Comparison of ENCODE assay signal across 8 cellular contexts in genomic region chr18:48949606-48950535, GRCh38. TPM values are rescaled to one million over a fixed set of nuclear protein-coding genes. Genes with fewer than 3 reads are reported as not detected.
DNase-seq lines count a peak whose midpoint lies in the region; ATAC-seq, FAIRE-seq and TF ChIP-seq lines count a peak whose summit lies in the region.

No MANE protein-coding gene starts in this region.

- H3K4me1 ChIP-seq in SK-N-SH (ENCODE audit: control insufficient read depth in 1 of 2, insufficient read depth in 2 of 2, low read depth in 1 of 2, low read length in 1 of 2), result peaks cover 18 to 24% of the 10 kb centered on the region in 2 experiments
- peaks cover 84% of the 10 kb centered on the region for H3K4me1 ChIP-seq in left ventricle myocardium inferior

- peaks cover 52% of the 10 kb centered on the region for H3K27me3 Mint-ChIP-seq in activated naive CD4-positive, alpha-beta T cell treated with anti-CD3 and anti-CD28 coated beads, Interleukin-2, amount 10 ng/mL, durations not matched to agents 7 days and 5 days

- ATAC-seq in SK-N-SH treated with all-trans-retinoic acid at 6 μM for 48 hours, result no peak

- TF ChIP-seq CTCF in SK-N-SH (IDR thresholded peaks at IDR 0.05) (no peak), left ventricle myocardium inferior (IDR thresholded peaks at IDR 0.05; ENCODE audit: borderline replicate concordance) (peak; percentile 49)

- H3K9ac ChIP-seq in SK-N-SH, result peak overlapping the region; percentile 91

- POLR2A ChIA-PET in SK-N-SH (lab: Yijun Ruan, JAX), result no interaction called here

- no peak for FAIRE-seq in HTR-8/SVneo (lab: Jason Lieb, UNC)

- H3K9me3 ChIP-seq in SK-N-SH (no peaks in the 10 kb centered on the region), left ventricle myocardium inferior (replicated peaks) (no peaks in the 10 kb centered on the region)

- no peak for TF ChIP-seq EP300 in SK-N-SH (IDR thresholded peaks at IDR 0.05; ENCODE audit: borderline replicate concordance in 1 of 2, low read depth in 1 of 2, low read length in 1 of 2)

- H3K36me3 Mint-ChIP-seq in activated naive CD4-positive, alpha-beta T cell treated with anti-CD3 and anti-CD28 coated beads, Interleukin-2, amount 10 ng/mL, durations not matched to agents 7 days and 5 days, result peaks cover 44% of the 10 kb centered on the region

- no peak overlapping the region for H2AFZ ChIP-seq in SK-N-SH (ENCODE audit: low read depth)

- H3K4me3 Mint-ChIP-seq in activated naive CD4-positive, alpha-beta T cell treated with anti-CD3 and anti-CD28 coated beads, Interleukin-2, amount 10 ng/mL, durations not matched to agents 7 days and 5 days, result peak overlapping the region; percentile 92

- peaks cover 68% of the 10 kb centered on the region for H3F3A ChIP-seq in SK-N-SH (replicated peaks; ENCODE audit: insufficient read depth)

- 0% methylated on average over 8 of the region's 79 CpGs for WGBS in SK-N-SH (ENCODE audit: low lambda C conversion rate)

- peak overlapping the region; percentile 91 for H3K4me2 ChIP-seq in SK-N-SH

- H3K4me3 ChIP-seq in SK-N-SH (ENCODE audit: low read depth in 2 of 2, low read length in 1 of 2) (peak overlapping the region; percentile 92 to 98), left ventricle myocardium inferior (peak overlapping the region; percentile 94)

- H3K4me1 Mint-ChIP-seq in activated naive CD4-positive, alpha-beta T cell treated with anti-CD3 and anti-CD28 coated beads, Interleukin-2, amount 10 ng/mL, durations not matched to agents 7 days and 5 days, result peaks cover 46% of the 10 kb centered on the region

- TF ChIP-seq RAD21 in SK-N-SH (IDR thresholded peaks at IDR 0.05; ENCODE audit: low read length), result no peak; the same call in 1 of the 2 replicates

- peak; percentile 71 for DNase-seq in SK-N-SH
- peak; percentile 61 for DNase-seq in NCI-H146 treated with DMSO at 0.1 percent for 48 hours (lab: John Stamatoyannopoulos, UW; ENCODE audit: unreplicated experiment)
- peak; percentile 53 for DNase-seq in activated naive CD4-positive, alpha-beta T cell treated with anti-CD3 and anti-CD28 coated beads, Interleukin-2, amount 10 ng/mL, durations not matched to agents 7 days and 5 days
- no peak for DNase-seq in left ventricle myocardium inferior
- DNase-seq in retina, result peak; percentile 83
- no peak for DNase-seq in HTR-8/SVneo (ENCODE audit: insufficient read length, low spot score)
- no peak for DNase-seq in NCI-H1694 (lab: John Stamatoyannopoulos, UW)

- H4K20me1 ChIP-seq in SK-N-SH (ENCODE audit: insufficient read depth), result peaks cover 62% of the 10 kb centered on the region

- peak overlapping the region; percentile 81 for H3K27ac Mint-ChIP-seq in activated naive CD4-positive, alpha-beta T cell treated with anti-CD3 and anti-CD28 coated beads, Interleukin-2, amount 10 ng/mL, durations not matched to agents 7 days and 5 days

- no peaks in the 10 kb centered on the region for H3K27me3 ChIP-seq in SK-N-SH (ENCODE audit: insufficient read depth)
- H3K27me3 ChIP-seq in left ventricle myocardium inferior (ENCODE audit: low read depth), result no peaks in the 10 kb centered on the region

- no peaks in the 10 kb centered on the region for H3K9me2 ChIP-seq in SK-N-SH

- no peaks in the 10 kb centered on the region for H3K9me3 Mint-ChIP-seq in activated naive CD4-positive, alpha-beta T cell treated with anti-CD3 and anti-CD28 coated beads, Interleukin-2, amount 10 ng/mL, durations not matched to agents 7 days and 5 days

- H3K36me3 ChIP-seq in SK-N-SH (replicated peaks in 1 of 2; ENCODE audit: control insufficient read depth in 1 of 2, insufficient read depth in 2 of 2, low read length in 1 of 2) (peaks cover 19 to 49% of the 10 kb centered on the region in 2 experiments), left ventricle myocardium inferior (no peaks in the 10 kb centered on the region)

- H3K27ac ChIP-seq in SK-N-SH (ENCODE audit: low read depth in 2 of 2, low read length in 1 of 2), result peak overlapping the region; percentile 84 to 96
- peak overlapping the region; percentile 100 for H3K27ac ChIP-seq in left ventricle myocardium inferior (replicated peaks)

- peaks cover 85% of the 10 kb centered on the region for H3K79me2 ChIP-seq in SK-N-SH (ENCODE audit: insufficient read depth)

- intact Hi-C loops in left ventricle myocardium inferior (cut with micrococcal nuclease), result loop anchor here (10.0 kb wide), 1 partner anchor 165 kb away; no protein-coding TSS in a partner anchor

- CTCF ChIA-PET in SK-N-SH (lab: Yijun Ruan, JAX), result interaction anchor here (0.7 to 4.4 kb wide), 8 partner anchors 20 to 290 kb away, joined by 3 to 16 read pairs (median 4); no protein-coding TSS in a partner anchor
- CTCF ChIA-PET in activated naive CD4-positive, alpha-beta T cell treated with anti-CD3 and anti-CD28 coated beads, Interleukin-2, amount 10 ng/mL, durations not matched to agents 7 days and 5 days (lab: Charles Lee), result interaction anchor here (1.1 to 1.2 kb wide), 2 partner anchors 34 to 177 kb away, joined by 3 to 4 read pairs; no protein-coding TSS in a partner anchor

TF ChIP-seq in SK-N-SH, 30 proteins besides CTCF, POLR2A, EP300 and RAD21:
- no peak for TF ChIP-seq CHD2 (IDR thresholded peaks at IDR 0.05; ENCODE audit: low read length, partially characterized antibody)
- TF ChIP-seq NRF1 (IDR thresholded peaks at IDR 0.05; ENCODE audit: low read depth, low read length), result peak; percentile 46; the same call in 1 of the 2 replicates
- 0 out of 2 replicates have a peak, but pooled peaks have one; percentile 11 for TF ChIP-seq MAX (IDR thresholded peaks at IDR 0.05; ENCODE audit: low read depth)
- no peak for TF ChIP-seq JUND (IDR thresholded peaks at IDR 0.05)

TF ChIP-seq in SK-N-SH treated with all-trans-retinoic acid at 6 μM for 48 hours, 23 proteins besides CTCF, POLR2A, EP300 and RAD21:
- TF ChIP-seq GLIS3 (CRISPR knock-in tag; IDR thresholded peaks at IDR 0.05) (no peak), ZFP30 (CRISPR knock-in tag; IDR thresholded peaks at IDR 0.05) (no peak), ISL1 (CRISPR knock-in tag; IDR thresholded peaks at IDR 0.05) (no peak), ZNF8 (CRISPR knock-in tag; IDR thresholded peaks at IDR 0.05) (no peak), CSRNP3 (CRISPR knock-in tag; IDR thresholded peaks at IDR 0.05) (no peak), SNAI2 (CRISPR knock-in tag; IDR thresholded peaks at IDR 0.05) (no peak), ZFP3 (CRISPR knock-in tag; IDR thresholded peaks at IDR 0.05) (no peak), TSHZ2 (CRISPR knock-in tag; IDR thresholded peaks at IDR 0.05) (no peak), PPARA (CRISPR knock-in tag; IDR thresholded peaks at IDR 0.05; ENCODE audit: borderline replicate concordance) (no peak), CREB5 (CRISPR knock-in tag; IDR thresholded peaks at IDR 0.05; ENCODE audit: low read depth) (no peak), ESRRG (CRISPR knock-in tag; IDR thresholded peaks at IDR 0.05) (no peak)

RNA-seq across cellular contexts. Expression of gene SMAD7, which starts 0.9 kb away (rescaled TPM):
- 19.1 and 20.0 TPM in 2 replicates for polyA plus RNA-seq in SK-N-SH (2012; rRNA removed)
- polyA plus RNA-seq in SK-N-SH (2012; cell fraction: cytosol; rRNA removed), result 11.3 and 14.5 TPM in 2 replicates
- polyA plus RNA-seq in SK-N-SH (2012; cell fraction: nucleus; rRNA removed), result 15.2 and 26.8 TPM in 2 replicates
- total RNA-seq in left ventricle myocardium inferior, result 19.3 TPM

Comparison
In these comparisons a context has a peak if more than half of its experiments do, and no peak if none do; other contexts are left out.
1. DNase-seq: peak in SK-N-SH (single experiment), NCI-H146 treated with DMSO at 0.1 percent for 48 hours (single experiment), activated naive CD4-positive, alpha-beta T cell treated with anti-CD3 and anti-CD28 coated beads, Interleukin-2, amount 10 ng/mL, durations not matched to agents 7 days and 5 days (single experiment) and retina (single experiment); none in left ventricle myocardium inferior (single experiment), HTR-8/SVneo (single experiment) and NCI-H1694 (single experiment).